In genomic region chr17:44088254-44088653, GRCh38 we compare ENCODE assay signal across 27 cellular contexts. TPM values are rescaled to one million over a fixed set of nuclear protein-coding genes. Genes with fewer than 3 reads are reported as not detected.
DNase-seq lines count a peak whose midpoint lies in the region; ATAC-seq and TF ChIP-seq lines count a peak whose summit lies in the region.
"Had no signal": no experiment of that assay in that cellular context is flagged by ENCODE, and none has a peak within 500 bp of the region (broad histone marks: within the 10 kb centered on the region; RNA-seq: fewer than 3 reads in every experiment).

No MANE protein-coding gene starts in this region.

- peaks cover 14% of the 10 kb centered on the region for H3K4me1 Mint-ChIP-seq in Caco-2 (ENCODE audit: low read depth, unreplicated experiment)
- H3K4me1 Mint-ChIP-seq in brain = peaks cover 23% of the 10 kb centered on the region

- no peak for ATAC-seq in GM21528 (IDR thresholded peaks at IDR 0.05; ENCODE audit: low FRiP score, unreplicated experiment)
- ATAC-seq in gastroesophageal sphincter = no peak
- ATAC-seq in esophagus mucosa = no peak
- ATAC-seq: pancreas; stimulated activated naive CD8-positive, alpha-beta T cell treated with anti-CD3 and anti-CD28 coated beads, Interleukin-15, Interleukin-2, amounts not matched to agents 100 U/mL and 50 U/mL, for 24 hours; T-cell had no signal

- no peak overlapping the region for H3K9ac ChIP-seq in HUES64 (ENCODE audit: low read depth, low read length)
- no peak overlapping the region for H3K9ac ChIP-seq in trophoblast cell (ENCODE audit: low read length)

- no peak overlapping the region for H3K18ac ChIP-seq in trophoblast cell (ENCODE audit: low read length)

- no peak overlapping the region for H3K14ac ChIP-seq in trophoblast cell (ENCODE audit: low read length)

- H3K27me3 Mint-ChIP-seq in Caco-2 (ENCODE audit: insufficient read depth, unreplicated experiment) (no peaks in the 10 kb centered on the region), brain (no peaks in the 10 kb centered on the region)
- H3K27me3 Mint-ChIP-seq: CD8-positive, alpha-beta memory T cell; T-cell had no signal

- no peak overlapping the region for H3K4me3 Mint-ChIP-seq in Caco-2 (ENCODE audit: unreplicated experiment)
- no peak overlapping the region for H3K4me3 Mint-ChIP-seq in brain
- H3K4me3 Mint-ChIP-seq: CD8-positive, alpha-beta memory T cell; T-cell had no signal

- no peaks in the 10 kb centered on the region for H3K9me3 Mint-ChIP-seq in Caco-2 (ENCODE audit: unreplicated experiment)
- no peaks in the 10 kb centered on the region for H3K9me3 Mint-ChIP-seq in brain
- H3K9me3 Mint-ChIP-seq: activated T-helper 2 cell treated with anti-CD3 and anti-CD28 coated beads, Interferon-gamma antibody, Interleukin-2, Interleukin-4, amounts not matched to agents 10 μg/mL and 5 μg/mL and 100 μg/mL, durations not matched to agents 14 hours and 24 hours and 36 hours; CD8-positive, alpha-beta memory T cell; nephron; T-cell had no signal

- no peak overlapping the region for H2AK5ac ChIP-seq in trophoblast cell (ENCODE audit: low read length)

- H3K27me3 ChIP-seq in Caco-2 (replicated peaks; ENCODE audit: control insufficient read depth, insufficient read depth, low read length) = no peaks in the 10 kb centered on the region
- H3K27me3 ChIP-seq in HUES64 (ENCODE audit: insufficient read depth, low read length) = no peaks in the 10 kb centered on the region
- H3K27me3 ChIP-seq in trophoblast cell (ENCODE audit: insufficient read depth, low read length) = no peaks in the 10 kb centered on the region
- H3K27me3 ChIP-seq in gastroesophageal sphincter = no peaks in the 10 kb centered on the region
- H3K27me3 ChIP-seq: brain microvascular endothelial cell, hepatocyte, pancreas had no signal

- intact Hi-C loops in Caco-2 (cut with micrococcal nuclease; ENCODE audit: unreplicated experiment) = no loop called here

- TF ChIP-seq EP300 in gastroesophageal sphincter (IDR thresholded peaks at IDR 0.05) = no peak

- H2AFZ ChIP-seq in trophoblast cell (ENCODE audit: insufficient read depth, low read length, poor library complexity) = no peak overlapping the region
- H2AFZ ChIP-seq: hepatocyte had no signal

- H3K23ac ChIP-seq in trophoblast cell (ENCODE audit: low read length) = no peak overlapping the region

- H3K36me3 ChIP-seq in Caco-2 (ENCODE audit: control insufficient read depth, insufficient read depth, low read length) (peaks cover 2% of the 10 kb centered on the region), HUES64 (ENCODE audit: insufficient read depth, low read length) (peaks cover 28% of the 10 kb centered on the region), trophoblast cell (ENCODE audit: control insufficient read depth in 1 of 2, insufficient read depth in 2 of 2, low read length in 2 of 2) (peaks cover 38 to 46% of the 10 kb centered on the region in 2 experiments), gastroesophageal sphincter (peaks cover 0 to 99% of the 10 kb centered on the region in 2 donors)
- H3K36me3 ChIP-seq: brain microvascular endothelial cell had no signal

- H2BK120ac ChIP-seq in trophoblast cell (ENCODE audit: insufficient read depth, low read length, poor library complexity) = no peak overlapping the region

- no peak overlapping the region for H3K4me2 ChIP-seq in trophoblast cell (ENCODE audit: low read length)
- H3K4me2 ChIP-seq: hepatocyte had no signal

- TF ChIP-seq POLR2A in gastroesophageal sphincter (IDR thresholded peaks at IDR 0.05) = no peak

- H3K79me2 ChIP-seq in trophoblast cell (ENCODE audit: control insufficient read depth, insufficient read depth, low read length, poor library complexity) = peaks cover 2% of the 10 kb centered on the region
- H3K79me2 ChIP-seq: hepatocyte had no signal

- H3K79me1 ChIP-seq in trophoblast cell (ENCODE audit: low read length) = peaks cover 6% of the 10 kb centered on the region

- H4K8ac ChIP-seq in trophoblast cell (ENCODE audit: low read depth, low read length) = no peak overlapping the region

- H3K9me3 ChIP-seq in Caco-2 = no peaks in the 10 kb centered on the region
- no peaks in the 10 kb centered on the region for H3K9me3 ChIP-seq in HUES64 (ENCODE audit: insufficient read depth, low read depth, low read length)
- H3K9me3 ChIP-seq in trophoblast cell (ENCODE audit: insufficient read depth, low read depth, low read length) = peaks cover 2% of the 10 kb centered on the region
- H3K9me3 ChIP-seq in gastroesophageal sphincter = no peaks in the 10 kb centered on the region
- H3K9me3 ChIP-seq: pancreas had no signal

- DNase-seq in Caco-2 = no peak
- no peak for DNase-seq in trophoblast cell
- DNase-seq: activated CD4-positive, alpha-beta T cell treated with anti-CD3 and anti-CD28 coated beads, Interleukin-2, amount 50 U/mL, for 48 hours; activated CD8-positive, alpha-beta memory T cell treated with anti-CD3 and anti-CD28 coated beads, Interleukin-2, amount 50 U/mL, for 48 hours; activated naive CD4-positive, alpha-beta T cell treated with anti-CD3 and anti-CD28 coated beads, Interleukin-2, amount 50 U/mL, for 16 hours; amniotic stem cell; brain microvascular endothelial cell; CD8-positive, alpha-beta memory T cell; EL; NCI-H1105; NCI-H187; NCI-H2171 treated with DMSO at 0.1 percent for 48 hours; NCI-H510A treated with DMSO at 0.1 percent for 48 hours; pancreas; retina; stimulated activated naive CD8-positive, alpha-beta T cell treated with anti-CD3 and anti-CD28 coated beads, Interleukin-15, Interleukin-2, amounts not matched to agents 100 U/mL and 50 U/mL, for 24 hours; T-cell had no signal

- H4K12ac ChIP-seq in trophoblast cell (ENCODE audit: low read depth, low read length) = no peak overlapping the region

- WGBS in HUES64 = 93% methylated on average over 16 of the region's 16 CpGs
- WGBS in trophoblast cell (ENCODE audit: extremely low coverage, insufficient coverage, insufficient read length) = no CpG with 5 or more reads among the region's 16 CpGs
- WGBS in gastroesophageal sphincter (ENCODE audit: low coverage in 1 of 2), 2 donors = 90 to 92% methylated on average over 2 to 4 of the region's 16 CpGs

- BruUV-seq in Caco-2 (replicated peaks; lab: Mats Ljungman, UMichigan) = no TSS peak

- CTCF ChIA-PET in Caco-2 (lab: Charles Lee) = interaction anchor here (1.6 kb wide), 1 partner anchor 35 kb away, joined by 6 read pairs; the partner anchor contains the start of gene HDAC5

- no peak overlapping the region for H2BK5ac ChIP-seq in trophoblast cell (ENCODE audit: low read depth, low read length, poor library complexity)

- H2BK12ac ChIP-seq in trophoblast cell (ENCODE audit: low read length) = no peak overlapping the region

- H3K36me3 Mint-ChIP-seq in Caco-2 (ENCODE audit: insufficient read depth, unreplicated experiment) (peaks cover 34% of the 10 kb centered on the region), brain (peaks cover 59% of the 10 kb centered on the region)

- POLR2A ChIA-PET in Caco-2 (lab: Charles Lee) = interaction anchor here (1.1 kb wide), 1 partner anchor 23 kb away, joined by 3 read pairs; no protein-coding TSS in a partner anchor

- no peak overlapping the region for H4K91ac ChIP-seq in trophoblast cell (ENCODE audit: low read depth, low read length)

- H3K4ac ChIP-seq in trophoblast cell (ENCODE audit: low read depth, low read length) = no peak overlapping the region

- 0 out of 2 replicates have a peak overlapping the region, but pooled peaks have one; percentile 35 for H3K27ac ChIP-seq in HUES64 (ENCODE audit: low read depth, low read length)
- H3K27ac ChIP-seq in trophoblast cell (ENCODE audit: low read depth, low read length) = no peak overlapping the region
- H3K27ac ChIP-seq in gastroesophageal sphincter = no peak overlapping the region
- H3K27ac ChIP-seq: brain microvascular endothelial cell, pancreas had no signal

- H3K4me1 ChIP-seq in Caco-2 = peaks cover 25% of the 10 kb centered on the region
- peaks cover 19% of the 10 kb centered on the region for H3K4me1 ChIP-seq in HUES64 (ENCODE audit: insufficient read depth, low read length)
- peaks cover 15 to 16% of the 10 kb centered on the region in 2 experiments for H3K4me1 ChIP-seq in trophoblast cell (ENCODE audit: control insufficient read depth in 1 of 2, insufficient read depth in 2 of 2, low read length in 2 of 2)
- H3K4me1 ChIP-seq in gastroesophageal sphincter = peaks cover 0 to 18% (median 10%) of the 10 kb centered on the region in 3 donors
- H3K4me1 ChIP-seq: pancreas had no signal

- TF ChIP-seq CTCF in Caco-2 (IDR thresholded peaks at IDR 0.05; ENCODE audit: insufficient read depth in 1 of 2, low read depth in 1 of 2, low read length in 1 of 2, severe bottlenecking in 1 of 2, unreplicated experiment in 1 of 2) (no peak), brain (conservative IDR thresholded peaks at IDR 0.05) (no peak), gastroesophageal sphincter (IDR thresholded peaks at IDR 0.05) (no peak)

- H3K4me3 ChIP-seq in Caco-2 (ENCODE audit: low read depth, low read length) (no peak overlapping the region), HUES64 (ENCODE audit: low read length) (no peak overlapping the region), trophoblast cell (ENCODE audit: low read depth, low read length) (peak overlapping the region; percentile 25), gastroesophageal sphincter (no peak overlapping the region)
- H3K4me3 ChIP-seq: hepatocyte, lung, pancreas, skin epidermis had no signal

- H3K27ac Mint-ChIP-seq in Caco-2 (ENCODE audit: unreplicated experiment) (peak overlapping the region; percentile 22), brain (peak overlapping the region in 4 of 5 experiments; percentile 27 to 98 (median 88))

RNA-seq across cellular contexts. Expression of gene G6PC3, which starts 17.7 kb away (rescaled TPM):
- total RNA-seq in Caco-2 (2022) (60.1 and 64.5 TPM in 2 replicates), gastroesophageal sphincter (10 to 100 TPM; 22.1 to 27.5 (median 26.2) TPM), esophagus mucosa (24.0 TPM)
- 112 TPM for polyA plus RNA-seq in HUES64 (2013, experiment 1 of 2)
- 123 TPM for polyA plus RNA-seq in HUES64 (2013, experiment 2 of 2)
- polyA plus RNA-seq in brain (ENCODE audit: insufficient read depth, low read depth, low replicate concordance) = 187 TPM
- 85.9 and 89.3 TPM in 2 replicates for polyA plus RNA-seq in trophoblast cell (2013)

RNA-seq across cellular contexts. Expression of gene LSM12, which starts 21.8 kb away (rescaled TPM):
- total RNA-seq in Caco-2 (2022) (83.1 and 85.5 TPM in 2 replicates), gastroesophageal sphincter (10 to 100 TPM; 33.3 to 53.0 (median 41.1) TPM), esophagus mucosa (41.8 TPM)
- polyA plus RNA-seq in HUES64 (2013, experiment 1 of 2) = 80.8 TPM
- 75.9 TPM for polyA plus RNA-seq in HUES64 (2013, experiment 2 of 2)
- 45.1 TPM for polyA plus RNA-seq in brain (ENCODE audit: insufficient read depth, low read depth, low replicate concordance)
- polyA plus RNA-seq in trophoblast cell (2013) = 86.9 and 92.3 TPM in 2 replicates

RNA-seq across cellular contexts. Expression of gene HDAC5, which starts 35.2 kb away (rescaled TPM):
- total RNA-seq in Caco-2 (2022) (25.9 and 27.0 TPM in 2 replicates), gastroesophageal sphincter (100 to 1,000 TPM in 2 of 4 donors, 10 to 100 TPM in 2; 78.1 to 152 (median 112) TPM), esophagus mucosa (32.0 TPM)
- polyA plus RNA-seq in HUES64 (2013, experiment 1 of 2) = 31.5 TPM
- polyA plus RNA-seq in HUES64 (2013, experiment 2 of 2) = 41.7 TPM
- polyA plus RNA-seq in brain (ENCODE audit: insufficient read depth, low read depth, low replicate concordance) = 123 TPM
- 53.7 and 54.1 TPM in 2 replicates for polyA plus RNA-seq in trophoblast cell (2013)

RNA-seq across cellular contexts. Expression of gene HROB, which starts 53.5 kb away (rescaled TPM):
- total RNA-seq in Caco-2 (2022) = 15.2 and 17.0 TPM in 2 replicates
- 11.3 TPM for polyA plus RNA-seq in HUES64 (2013, experiment 1 of 2)
- polyA plus RNA-seq in HUES64 (2013, experiment 2 of 2) = 12.7 TPM
- polyA plus RNA-seq in brain (ENCODE audit: insufficient read depth, low read depth, low replicate concordance) = 3.9 TPM
- polyA plus RNA-seq in trophoblast cell (2013) = 11.6 and 11.7 TPM in 2 replicates
- total RNA-seq in gastroesophageal sphincter = 1 to 10 TPM in 2 of 4 donors, under 1 TPM in 1, not detected in 1; 0.81 to 1.5 (median 1.3) TPM
- total RNA-seq in esophagus mucosa = 6.3 TPM
- polyA plus RNA-seq: CD8-positive, alpha-beta memory T cell had no signal
